In genomic region chr6:73523434-73524123, GRCh38 we compare ENCODE assay signal across 1 cellular context.
TF ChIP-seq lines count a peak whose summit lies in the region.

No MANE protein-coding gene starts in this region.

TF ChIP-seq in HepG2, 621 proteins besides CTCF, POLR2A, EP300 and RAD21 (continued from another document and continues in another):
- TF ChIP-seq ZNF180 (CRISPR knock-in tag; IDR thresholded peaks at IDR 0.05; ENCODE audit: borderline replicate concordance, low read depth) (no peak), ZNF740 (CRISPR knock-in tag; IDR thresholded peaks at IDR 0.05) (0 out of 2 replicates have a peak, but pooled peaks have one; percentile 24), WIZ (CRISPR knock-in tag; IDR thresholded peaks at IDR 0.05) (0 out of 2 replicates have a peak, but pooled peaks have one; percentile 18), EHMT2 (IDR thresholded peaks at IDR 0.05; ENCODE audit: borderline replicate concordance, low read depth, low read length) (no peak), KDM3A (CRISPR knock-in tag; IDR thresholded peaks at IDR 0.05; ENCODE audit: low read depth) (peak; percentile 39; the same call in 1 of the 2 replicates), ZNF501 (CRISPR knock-in tag; IDR thresholded peaks at IDR 0.05) (peak; percentile 61), ZBTB26 (CRISPR knock-in tag; IDR thresholded peaks at IDR 0.05; ENCODE audit: borderline replicate concordance) (no peak), CCAR2 (optimal IDR thresholded peaks at IDR 0.05; ENCODE audit: low read depth, low read length) (no peak), RBM39 (IDR thresholded peaks at IDR 0.05; ENCODE audit: low read depth, low read length, poor library complexity, severe bottlenecking) (peak; percentile 58), ADNP (CRISPR knock-in tag; IDR thresholded peaks at IDR 0.05) (no peak), KLF16 (CRISPR knock-in tag; IDR thresholded peaks at IDR 0.05) (peak in 1 of 2 experiments; percentile 39; a peak in 1 of 4 replicates), ZNF772 (CRISPR knock-in tag; IDR thresholded peaks at IDR 0.05) (peak; percentile 79; the same call in 1 of the 2 replicates), MIXL1 (CRISPR knock-in tag; IDR thresholded peaks at IDR 0.05) (no peak), HMGXB4 (CRISPR knock-in tag; IDR thresholded peaks at IDR 0.05; ENCODE audit: borderline replicate concordance in 1 of 2, low read depth in 1 of 2) (peak; percentile 74 to 76; a peak in 3 of 4 replicates), ZNF570 (CRISPR knock-in tag; IDR thresholded peaks at IDR 0.05; ENCODE audit: borderline replicate concordance) (no peak), NFIC (IDR thresholded peaks at IDR 0.05; ENCODE audit: low read length) (no peak), ZNF766 (CRISPR knock-in tag; IDR thresholded peaks at IDR 0.05; ENCODE audit: borderline replicate concordance) (peak; percentile 55; the same call in 1 of the 2 replicates), HCFC1 (IDR thresholded peaks at IDR 0.05; ENCODE audit: low read depth, low read length) (no peak), ZNF274 (CRISPR knock-in tag; IDR thresholded peaks at IDR 0.05) (0 out of 2 replicates have a peak, but pooled peaks have one; percentile 22), EED (CRISPR knock-in tag; IDR thresholded peaks at IDR 0.05) (peak; percentile 90), ZNF367 (CRISPR knock-in tag; IDR thresholded peaks at IDR 0.05; ENCODE audit: borderline replicate concordance) (no peak), EZH2 (conservative IDR thresholded peaks at IDR 0.05; ENCODE audit: low read depth, low read length) (no peak), ZNF138 (CRISPR knock-in tag; IDR thresholded peaks at IDR 0.05; ENCODE audit: low read depth) (no peak), ZSCAN30 (CRISPR knock-in tag; IDR thresholded peaks at IDR 0.05) (0 out of 2 replicates have a peak, but pooled peaks have one; percentile 17), ZMYM2 (CRISPR knock-in tag; IDR thresholded peaks at IDR 0.05) (peak; percentile 35), ZNF773 (CRISPR knock-in tag; IDR thresholded peaks at IDR 0.05; ENCODE audit: borderline replicate concordance) (peak; percentile 40; the same call in 1 of the 2 replicates), HNRNPK (IDR thresholded peaks at IDR 0.05; ENCODE audit: low read depth, low read length, poor library complexity, severe bottlenecking) (peak; percentile 82), IRF2 (CRISPR knock-in tag; IDR thresholded peaks at IDR 0.05) (peak; percentile 60; the same call in 1 of the 2 replicates), TP53 (CRISPR knock-in tag; conservative IDR thresholded peaks at IDR 0.05) (no peak), TOPORS (CRISPR knock-in tag; IDR thresholded peaks at IDR 0.05) (0 out of 2 replicates have a peak, but pooled peaks have one; percentile 43), ZNF564 (CRISPR knock-in tag; IDR thresholded peaks at IDR 0.05) (peak; percentile 60; the same call in 1 of the 2 replicates), HES4 (CRISPR knock-in tag; IDR thresholded peaks at IDR 0.05; ENCODE audit: borderline replicate concordance) (peak; percentile 57; the same call in 1 of the 2 replicates), ISL2 (CRISPR knock-in tag; IDR thresholded peaks at IDR 0.05) (peak; percentile 51; the same call in 1 of the 2 replicates), POLR2AphosphoS5 (IDR thresholded peaks at IDR 0.05; ENCODE audit: low read depth, low read length) (peak; percentile 68), THAP11 (CRISPR knock-in tag; IDR thresholded peaks at IDR 0.05) (peak; percentile 46; the same call in 1 of the 2 replicates), NRL (CRISPR knock-in tag; IDR thresholded peaks at IDR 0.05; ENCODE audit: borderline replicate concordance) (peak; percentile 83; the same call in 1 of the 2 replicates), SMAD1 (CRISPR knock-in tag; IDR thresholded peaks at IDR 0.05; ENCODE audit: borderline replicate concordance, low read depth) (peak; percentile 58; the same call in 1 of the 2 replicates), ZNF225 (CRISPR knock-in tag; IDR thresholded peaks at IDR 0.05) (no peak), ZNF572 (CRISPR knock-in tag; IDR thresholded peaks at IDR 0.05) (no peak), RELA (CRISPR knock-in tag; IDR thresholded peaks at IDR 0.05) (no peak), TMF1 (CRISPR knock-in tag; IDR thresholded peaks at IDR 0.05; ENCODE audit: low read depth) (no peak), TGIF2 (CRISPR knock-in tag; IDR thresholded peaks at IDR 0.05) (peak; percentile 29; the same call in 1 of the 2 replicates), POGZ (CRISPR knock-in tag; IDR thresholded peaks at IDR 0.05) (peak; percentile 74), NFE2L2 (IDR thresholded peaks at IDR 0.05; ENCODE audit: low read length) (no peak), CBX1 (IDR thresholded peaks at IDR 0.05; ENCODE audit: low read depth) (no peak), ATF7-NPFF (CRISPR knock-in tag; IDR thresholded peaks at IDR 0.05; ENCODE audit: low read depth) (peak; percentile 62), ZNF770 (CRISPR knock-in tag; IDR thresholded peaks at IDR 0.05) (peak; percentile 79), ELF1 (CRISPR knock-in tag; IDR thresholded peaks at IDR 0.05) (peak; percentile 80), GABPA (IDR thresholded peaks at IDR 0.05; ENCODE audit: low read depth, low read length) (peak; percentile 25; the same call in 1 of the 2 replicates), GABPA (CRISPR knock-in tag; IDR thresholded peaks at IDR 0.05; ENCODE audit: low read depth) (peak; percentile 73), ZFP37 (CRISPR knock-in tag; IDR thresholded peaks at IDR 0.05; ENCODE audit: borderline replicate concordance) (no peak), BRD4 (CRISPR knock-in tag; IDR thresholded peaks at IDR 0.05) (peak; percentile 90), ASH2L (IDR thresholded peaks at IDR 0.05; ENCODE audit: insufficient read length, low read depth, low read length) (peak; percentile 67)
- TF ChIP-seq, protein P1, sequence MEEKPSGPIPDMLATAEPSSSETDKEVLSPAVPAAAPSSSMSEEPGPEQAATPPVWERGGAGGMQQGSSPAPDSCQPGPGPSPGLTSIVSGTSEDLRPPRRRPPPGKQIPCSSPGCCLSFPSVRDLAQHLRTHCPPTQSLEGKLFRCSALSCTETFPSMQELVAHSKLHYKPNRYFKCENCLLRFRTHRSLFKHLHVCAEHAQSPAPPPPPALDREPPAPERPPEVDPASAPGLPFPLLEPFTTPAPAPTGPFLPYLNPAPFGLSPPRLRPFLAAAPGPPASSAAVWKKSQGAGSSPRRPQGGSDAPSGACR (CRISPR knock-in tag; IDR thresholded peaks at IDR 0.05) = peak; percentile 76; the same call in 1 of the 2 replicates
- TF ChIP-seq, protein P2, sequence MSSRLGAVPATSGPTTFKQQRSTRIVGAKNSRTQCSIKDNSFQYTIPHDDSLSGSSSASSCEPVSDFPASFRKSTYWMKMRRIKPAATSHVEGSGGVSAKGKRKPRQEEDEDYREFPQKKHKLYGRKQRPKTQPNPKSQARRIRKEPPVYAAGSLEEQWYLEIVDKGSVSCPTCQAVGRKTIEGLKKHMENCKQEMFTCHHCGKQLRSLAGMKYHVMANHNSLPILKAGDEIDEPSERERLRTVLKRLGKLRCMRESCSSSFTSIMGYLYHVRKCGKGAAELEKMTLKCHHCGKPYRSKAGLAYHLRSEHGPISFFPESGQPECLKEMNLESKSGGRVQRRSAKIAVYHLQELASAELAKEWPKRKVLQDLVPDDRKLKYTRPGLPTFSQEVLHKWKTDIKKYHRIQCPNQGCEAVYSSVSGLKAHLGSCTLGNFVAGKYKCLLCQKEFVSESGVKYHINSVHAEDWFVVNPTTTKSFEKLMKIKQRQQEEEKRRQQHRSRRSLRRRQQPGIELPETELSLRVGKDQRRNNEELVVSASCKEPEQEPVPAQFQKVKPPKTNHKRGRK (CRISPR knock-in tag; IDR thresholded peaks at IDR 0.05) = no peak
- TF ChIP-seq, protein P3, sequence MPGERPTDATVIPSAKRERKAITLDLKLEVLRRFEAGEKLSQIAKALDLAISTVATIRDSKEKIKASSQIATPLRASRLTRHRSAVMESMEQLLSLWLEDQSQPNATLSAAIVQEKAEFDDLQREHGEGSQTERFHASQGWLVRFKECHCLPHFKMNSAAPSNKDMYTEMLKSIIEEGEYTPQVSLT (CRISPR knock-in tag; IDR thresholded peaks at IDR 0.05; ENCODE audit: borderline replicate concordance, low read depth) = no peak
- TF ChIP-seq, protein P4, sequence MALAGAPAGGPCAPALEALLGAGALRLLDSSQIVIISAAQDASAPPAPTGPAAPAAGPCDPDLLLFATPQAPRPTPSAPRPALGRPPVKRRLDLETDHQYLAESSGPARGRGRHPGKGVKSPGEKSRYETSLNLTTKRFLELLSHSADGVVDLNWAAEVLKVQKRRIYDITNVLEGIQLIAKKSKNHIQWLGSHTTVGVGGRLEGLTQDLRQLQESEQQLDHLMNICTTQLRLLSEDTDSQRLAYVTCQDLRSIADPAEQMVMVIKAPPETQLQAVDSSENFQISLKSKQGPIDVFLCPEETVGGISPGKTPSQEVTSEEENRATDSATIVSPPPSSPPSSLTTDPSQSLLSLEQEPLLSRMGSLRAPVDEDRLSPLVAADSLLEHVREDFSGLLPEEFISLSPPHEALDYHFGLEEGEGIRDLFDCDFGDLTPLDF (CRISPR knock-in tag; IDR thresholded peaks at IDR 0.05) = peak; percentile 66; the same call in 1 of the 2 replicates
- TF ChIP-seq, protein P5, sequence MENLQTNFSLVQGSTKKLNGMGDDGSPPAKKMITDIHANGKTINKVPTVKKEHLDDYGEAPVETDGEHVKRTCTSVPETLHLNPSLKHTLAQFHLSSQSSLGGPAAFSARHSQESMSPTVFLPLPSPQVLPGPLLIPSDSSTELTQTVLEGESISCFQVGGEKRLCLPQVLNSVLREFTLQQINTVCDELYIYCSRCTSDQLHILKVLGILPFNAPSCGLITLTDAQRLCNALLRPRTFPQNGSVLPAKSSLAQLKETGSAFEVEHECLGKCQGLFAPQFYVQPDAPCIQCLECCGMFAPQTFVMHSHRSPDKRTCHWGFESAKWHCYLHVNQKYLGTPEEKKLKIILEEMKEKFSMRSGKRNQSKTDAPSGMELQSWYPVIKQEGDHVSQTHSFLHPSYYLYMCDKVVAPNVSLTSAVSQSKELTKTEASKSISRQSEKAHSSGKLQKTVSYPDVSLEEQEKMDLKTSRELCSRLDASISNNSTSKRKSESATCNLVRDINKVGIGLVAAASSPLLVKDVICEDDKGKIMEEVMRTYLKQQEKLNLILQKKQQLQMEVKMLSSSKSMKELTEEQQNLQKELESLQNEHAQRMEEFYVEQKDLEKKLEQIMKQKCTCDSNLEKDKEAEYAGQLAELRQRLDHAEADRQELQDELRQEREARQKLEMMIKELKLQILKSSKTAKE (CRISPR knock-in tag; IDR thresholded peaks at IDR 0.05; ENCODE audit: borderline replicate concordance) = 0 out of 2 replicates have a peak, but pooled peaks have one; percentile 31
